ENCODE assay signal across 15 cellular contexts in genomic region chr11:4345366-4345765, GRCh38. TPM values are rescaled to one million over a fixed set of nuclear protein-coding genes. Genes with fewer than 3 reads are reported as not detected.
"Had no signal": no experiment of that assay in that cellular context is flagged by ENCODE, and none has a peak within 500 bp of the region (broad histone marks: within the 10 kb centered on the region; RNA-seq: fewer than 3 reads in every experiment).

No MANE protein-coding gene starts in this region.

RNA-seq across cellular contexts. Expression of gene OR52B4, which starts 22.8 kb away (rescaled TPM):
- total RNA-seq: activated B cell treated with CpG ODN at 0.5 μM for 24 hours; activated CD4-positive, alpha-beta memory T cell treated with anti-CD3 and anti-CD28 coated beads for 36 hours; activated CD4-positive, alpha-beta memory T cell treated with anti-CD3 and anti-CD28 coated beads, Interleukin-2, amount 10 ng/mL, durations not matched to agents 7 days and 5 days; activated CD4-positive, alpha-beta T cell treated with anti-CD3 and anti-CD28 coated beads for 36 hours; activated CD4-positive, alpha-beta T cell treated with anti-CD3 and anti-CD28 coated beads, Interleukin-2, amount 10 ng/mL, durations not matched to agents 24 days and 14 days; activated CD4-positive, alpha-beta T cell treated with anti-CD3 and anti-CD28 coated beads, Interleukin-2, amount 10 ng/mL, durations not matched to agents 7 days and 5 days; activated CD8-positive, alpha-beta memory T cell treated with anti-CD3 and anti-CD28 coated beads for 36 hours; activated CD8-positive, alpha-beta memory T cell treated with anti-CD3 and anti-CD28 coated beads, Interleukin-2, amount 10 ng/mL, durations not matched to agents 7 days and 5 days; activated CD8-positive, alpha-beta T cell treated with anti-CD3 and anti-CD28 coated beads for 36 hours; activated CD8-positive, alpha-beta T cell treated with anti-CD3 and anti-CD28 coated beads, Interleukin-2, amount 10 ng/mL, durations not matched to agents 7 days and 5 days; T-cell; T-helper 1 cell treated with Interleukin-12 subunit alpha and Interleukin-12 subunit beta and Interleukin-4 antibody, amounts not matched to agents 30 ng/mL and 1 ng/mL, for 36 hours; T-helper 17 cell; T-helper 2 cell treated with Interferon-gamma antibody and Interleukin-4, amounts not matched to agents 100 ng/mL and 5 ng/mL, for 36 hours; WTC11 had no signal
